9 cellular contexts compared by ENCODE assay signal in genomic region chr1:193211539-193211938, GRCh38. TPM values are rescaled to one million over a fixed set of nuclear protein-coding genes. Genes with fewer than 3 reads are reported as not detected.
DNase-seq lines count a peak whose midpoint lies in the region; ATAC-seq and TF ChIP-seq lines count a peak whose summit lies in the region.
"Had no signal": no experiment of that assay in that cellular context is flagged by ENCODE, and none has a peak within 500 bp of the region (broad histone marks: within the 10 kb centered on the region; RNA-seq: fewer than 3 reads in every experiment).

No MANE protein-coding gene starts in this region.

- H3K27me3 Mint-ChIP-seq in osteocyte (ENCODE audit: unreplicated experiment), result no peaks in the 10 kb centered on the region
- no peaks in the 10 kb centered on the region for H3K27me3 Mint-ChIP-seq in T-helper 2 cell treated with Interferon-gamma antibody and Interleukin-4, amounts not matched to agents 5 μg/mL and 100 μg/mL, for 36 hours (ENCODE audit: low read depth)

- TF ChIP-seq CTCF in osteocyte (IDR thresholded peaks at IDR 0.05) (peak; percentile 18), stomach (IDR thresholded peaks at IDR 0.05) (no peak)

- ATAC-seq in GM18907 (IDR thresholded peaks at IDR 0.05; ENCODE audit: unreplicated experiment), result peak; percentile 78
- ATAC-seq in HG02938 (IDR thresholded peaks at IDR 0.05; ENCODE audit: unreplicated experiment), result peak; percentile 86
- ATAC-seq in SK-N-SH treated with all-trans-retinoic acid at 6 μM for 48 hours, result peak; percentile 77
- ATAC-seq in left ventricle myocardium superior, result no peak

- WGBS in stomach, 5 donors, result 40 to 65% (median 60%) methylated on average over 1 of the region's 1 CpG

- peaks cover 0 to 55% (median 39%) of the 10 kb centered on the region in 4 donors for H3K36me3 ChIP-seq in stomach

- TF ChIP-seq EP300 in stomach (IDR thresholded peaks at IDR 0.05), result no peak

- H3K27ac ChIP-seq in stomach, result no peak overlapping the region

- H3K27me3 ChIP-seq in stomach, result no peaks in the 10 kb centered on the region

- no peak overlapping the region for H3K4me3 Mint-ChIP-seq in osteocyte (ENCODE audit: unreplicated experiment)
- no peak overlapping the region for H3K4me3 Mint-ChIP-seq in T-helper 2 cell treated with Interferon-gamma antibody and Interleukin-4, amounts not matched to agents 5 μg/mL and 100 μg/mL, for 36 hours
- H3K4me3 Mint-ChIP-seq: T-helper 1 cell treated with Interleukin-12 subunit alpha and Interleukin-12 subunit beta and Interleukin-4 antibody, amounts not matched to agents 30 μg/mL and 1 μg/mL, for 36 hours had no signal

- peaks cover 0 to 10% (median 8%) of the 10 kb centered on the region in 4 donors for H3K9me3 ChIP-seq in stomach

- peaks cover 31% of the 10 kb centered on the region for H3K9me3 Mint-ChIP-seq in osteocyte (ENCODE audit: unreplicated experiment)
- H3K9me3 Mint-ChIP-seq in T-helper 2 cell treated with Interferon-gamma antibody and Interleukin-4, amounts not matched to agents 5 μg/mL and 100 μg/mL, for 36 hours, result peaks cover 22% of the 10 kb centered on the region

- TF ChIP-seq POLR2A in stomach (IDR thresholded peaks at IDR 0.05), result no peak

- H3K36me3 Mint-ChIP-seq in osteocyte (ENCODE audit: unreplicated experiment), result peaks cover 70% of the 10 kb centered on the region
- H3K36me3 Mint-ChIP-seq in T-helper 2 cell treated with Interferon-gamma antibody and Interleukin-4, amounts not matched to agents 5 μg/mL and 100 μg/mL, for 36 hours (ENCODE audit: low read depth), result peaks cover 69% of the 10 kb centered on the region

- H3K4me1 ChIP-seq in stomach, result peaks cover 0 to 8% (median 0%) of the 10 kb centered on the region in 4 donors

- H3K27ac Mint-ChIP-seq in osteocyte (ENCODE audit: unreplicated experiment), result peak overlapping the region; percentile 66
- H3K27ac Mint-ChIP-seq in T-helper 2 cell treated with Interferon-gamma antibody and Interleukin-4, amounts not matched to agents 5 μg/mL and 100 μg/mL, for 36 hours, result no peak overlapping the region
- H3K27ac Mint-ChIP-seq: T-helper 1 cell treated with Interleukin-12 subunit alpha and Interleukin-12 subunit beta and Interleukin-4 antibody, amounts not matched to agents 30 μg/mL and 1 μg/mL, for 36 hours had no signal

- peaks cover 32% of the 10 kb centered on the region for H3K4me1 Mint-ChIP-seq in osteocyte (ENCODE audit: unreplicated experiment)
- H3K4me1 Mint-ChIP-seq in T-helper 2 cell treated with Interferon-gamma antibody and Interleukin-4, amounts not matched to agents 5 μg/mL and 100 μg/mL, for 36 hours (ENCODE audit: low read depth), result peaks cover 14% of the 10 kb centered on the region

- H3K4me3 ChIP-seq in stomach, result no peak overlapping the region

- DNase-seq in osteocyte (ENCODE audit: extremely low spot score, unreplicated experiment) (no peak), left ventricle myocardium superior (no peak), stomach (no peak), SHP77 (lab: John Stamatoyannopoulos, UW) (no peak)
- no peak for DNase-seq in T-helper 2 cell treated with Interferon-gamma antibody and Interleukin-4, amounts not matched to agents 5 μg/mL and 100 μg/mL, for 36 hours (ENCODE audit: low spot score)

- intact Hi-C loops in left ventricle myocardium superior (cut with micrococcal nuclease) (no loop called here), stomach (cut with DNase I; ENCODE audit: low total_unique reads) (no loop called here)

TF ChIP-seq in SK-N-SH treated with all-trans-retinoic acid at 6 μM for 48 hours, 23 proteins besides CTCF, POLR2A, EP300 and RAD21 (continues in another document):
- TF ChIP-seq ZNF8 (CRISPR knock-in tag; IDR thresholded peaks at IDR 0.05) (no peak), CSDC2 (CRISPR knock-in tag; IDR thresholded peaks at IDR 0.05) (no peak), PATZ1 (CRISPR knock-in tag; IDR thresholded peaks at IDR 0.05; ENCODE audit: borderline replicate concordance) (no peak), CREB5 (CRISPR knock-in tag; IDR thresholded peaks at IDR 0.05; ENCODE audit: low read depth) (no peak), ISL1 (CRISPR knock-in tag; IDR thresholded peaks at IDR 0.05) (no peak), POU6F1 (CRISPR knock-in tag; IDR thresholded peaks at IDR 0.05; ENCODE audit: borderline replicate concordance, low read depth) (no peak), TCF4 (CRISPR knock-in tag; IDR thresholded peaks at IDR 0.05; ENCODE audit: borderline replicate concordance) (no peak), ARNTL (CRISPR knock-in tag; IDR thresholded peaks at IDR 0.05; ENCODE audit: borderline replicate concordance, low read depth) (no peak), ZC3H10 (CRISPR knock-in tag; IDR thresholded peaks at IDR 0.05) (no peak), TSHZ2 (CRISPR knock-in tag; IDR thresholded peaks at IDR 0.05) (no peak), ZFP3 (CRISPR knock-in tag; IDR thresholded peaks at IDR 0.05) (no peak), RARB (CRISPR knock-in tag; IDR thresholded peaks at IDR 0.05) (no peak), OSR1 (CRISPR knock-in tag; IDR thresholded peaks at IDR 0.05) (no peak), ZNF565 (CRISPR knock-in tag; conservative IDR thresholded peaks at IDR 0.05; ENCODE audit: low read depth) (no peak), BACH2 (CRISPR knock-in tag; IDR thresholded peaks at IDR 0.05; ENCODE audit: borderline replicate concordance) (no peak), GLIS3 (CRISPR knock-in tag; IDR thresholded peaks at IDR 0.05) (no peak), ZNF70 (CRISPR knock-in tag; IDR thresholded peaks at IDR 0.05) (no peak), PPARA (CRISPR knock-in tag; IDR thresholded peaks at IDR 0.05; ENCODE audit: borderline replicate concordance) (no peak), ESRRG (CRISPR knock-in tag; IDR thresholded peaks at IDR 0.05) (no peak)

RNA-seq across cellular contexts. Expression of gene B3GALT2, which starts 25.1 kb away (rescaled TPM):
- total RNA-seq in osteocyte, result 30.0 and 32.1 TPM in 2 replicates
- 83.4 TPM for total RNA-seq in left ventricle myocardium superior
- 1 to 10 TPM in 1 of 5 donors, under 1 TPM in 3, not detected in 1; 0.14 to 3.1 (median 0.51) TPM for total RNA-seq in stomach
- 1 to 10 TPM in 1 of 3 donors, under 1 TPM in 2; 0.13 to 1.4 (median 0.37) TPM for polyA plus RNA-seq in stomach
